In the genomic region with DNA sequence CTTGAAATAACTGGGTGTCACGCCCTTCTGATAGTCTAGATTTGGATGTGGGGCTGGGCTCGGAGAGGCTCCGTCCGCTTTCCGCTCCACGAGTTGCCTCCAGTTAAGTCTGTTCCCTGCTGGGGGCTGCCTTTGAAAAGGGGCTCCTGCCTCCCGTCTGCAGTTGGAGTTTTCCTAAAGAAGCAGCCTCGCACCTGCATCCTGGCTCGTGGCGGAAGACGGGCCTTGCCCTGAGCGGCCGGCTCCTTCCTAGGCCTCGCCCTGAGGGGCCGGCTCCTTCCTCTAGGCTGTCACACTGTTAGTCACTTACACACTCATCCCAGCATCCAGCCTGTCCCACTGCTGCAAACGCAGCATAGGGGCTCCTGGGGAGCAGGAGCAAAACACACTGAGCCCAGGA, we compare ENCODE assay signal across 21 cellular contexts.
DNase-seq lines count a peak whose midpoint lies in the region; ATAC-seq, FAIRE-seq and TF ChIP-seq lines count a peak whose summit lies in the region.
"Had no signal": no experiment of that assay in that cellular context is flagged by ENCODE, and none has a peak within 500 bp of the region (broad histone marks: within the 10 kb centered on the region; RNA-seq: fewer than 3 reads in every experiment).

No MANE protein-coding gene starts in this region.

- H3T11ph ChIP-seq in H9 (ENCODE audit: low read length): no peak overlapping the region

- no peak for TF ChIP-seq POLR2A in H1 (IDR thresholded peaks at IDR 0.05; ENCODE audit: control extremely low read depth in 1 of 2, low read depth in 2 of 2, low read length in 2 of 2)

- TF ChIP-seq EP300 in H1 (IDR thresholded peaks at IDR 0.05; ENCODE audit: borderline replicate concordance in 1 of 2, low read depth in 2 of 2, low read length in 2 of 2): no peak

- no peak for ATAC-seq in stimulated activated naive CD8-positive, alpha-beta T cell treated with anti-CD3 and anti-CD28 coated beads, Interleukin-15, amount 100 ng/mL, for 72 hours
- ATAC-seq in GM18502 (IDR thresholded peaks at IDR 0.05; ENCODE audit: poor library complexity, unreplicated experiment): no peak
- ATAC-seq: HepG2 had no signal

- no peak overlapping the region for H3K23ac ChIP-seq in H9 (ENCODE audit: insufficient read length, low read depth, low read length)
- no peak overlapping the region for H3K23ac ChIP-seq in H1 (ENCODE audit: insufficient read length)
- no peak overlapping the region for H3K23ac ChIP-seq in mesendoderm (ENCODE audit: low read length)

- H3K4me3 ChIP-seq in H1 (ENCODE audit: extremely low read depth in 1 of 4, insufficient read depth in 2 of 4, low read depth in 3 of 4, low read length in 4 of 4): no peak overlapping the region
- no peak overlapping the region for H3K4me3 ChIP-seq in mesendoderm (ENCODE audit: low read length)

- no peaks in the 10 kb centered on the region for H3K9me3 Mint-ChIP-seq in H9
- peaks cover 0 to 7% of the 10 kb centered on the region in 2 donors for H3K9me3 Mint-ChIP-seq in stimulated activated naive CD8-positive, alpha-beta T cell treated with anti-CD3 and anti-CD28 coated beads, Interleukin-15, amount 100 ng/mL, for 72 hours
- H3K9me3 Mint-ChIP-seq: CD4-positive, CD25-positive, alpha-beta regulatory T cell; CD8-positive, alpha-beta memory T cell had no signal

- peak overlapping the region in 1 of 3 experiments; percentile 38; a peak in 1 of 7 replicates for H3K27ac Mint-ChIP-seq in H9
- no peak overlapping the region for H3K27ac Mint-ChIP-seq in stimulated activated naive CD8-positive, alpha-beta T cell treated with anti-CD3 and anti-CD28 coated beads, Interleukin-15, amount 100 ng/mL, for 72 hours
- H3K27ac Mint-ChIP-seq: CD4-positive, CD25-positive, alpha-beta regulatory T cell; CD8-positive, alpha-beta memory T cell; IgD-negative memory B cell had no signal

- H3K14ac ChIP-seq in H9 (ENCODE audit: insufficient read depth, low read length) (no peak overlapping the region), H1 (ENCODE audit: insufficient read length) (no peak overlapping the region)

- 0 out of 2 replicates have a peak, but pooled peaks cover 4% of the 10 kb centered on the region for H3K4me1 ChIP-seq in H9 (ENCODE audit: insufficient read depth, low read length)
- H3K4me1 ChIP-seq in H1 (replicated peaks in 1 of 4; ENCODE audit: control insufficient read depth in 3 of 4, insufficient read depth in 4 of 4, low read length in 3 of 4): 0 out of 7 replicates have a peak, but pooled peaks cover 0 to 3% (median 0%) of the 10 kb centered on the region in 4 experiments
- no peaks in the 10 kb centered on the region for H3K4me1 ChIP-seq in mesendoderm (ENCODE audit: control insufficient read depth, low read depth, low read length)
- H3K4me1 ChIP-seq: BE2C had no signal

- H2BK5ac ChIP-seq in H9 (ENCODE audit: insufficient read length, low read length): no peak overlapping the region
- H2BK5ac ChIP-seq in H1 (ENCODE audit: low read depth, low read length): no peak overlapping the region
- no peak overlapping the region for H2BK5ac ChIP-seq in mesendoderm (ENCODE audit: low read length)

- no peak overlapping the region for H2BK15ac ChIP-seq in H9 (ENCODE audit: low read depth, low read length)
- no peak overlapping the region for H2BK15ac ChIP-seq in H1 (ENCODE audit: low read length)
- no peak overlapping the region for H2BK15ac ChIP-seq in mesendoderm (replicated peaks; ENCODE audit: low read depth)

- H3K36me3 Mint-ChIP-seq in H9 (ENCODE audit: insufficient read depth in 1 of 3, low read depth in 3 of 3): no peaks in the 10 kb centered on the region
- H3K36me3 Mint-ChIP-seq: CD4-positive, CD25-positive, alpha-beta regulatory T cell; CD8-positive, alpha-beta memory T cell; IgD-negative memory B cell had no signal

- H2AFZ ChIP-seq in H9 (ENCODE audit: low read length): no peak overlapping the region
- H2AFZ ChIP-seq in H1 (ENCODE audit: low read length): no peak overlapping the region

- CTCF ChIA-PET in H1 (lab: Charles Lee; ENCODE audit: partially characterized antibody): interaction anchor here (1.0 kb wide), 1 partner anchor 711 kb away, joined by 3 read pairs; no protein-coding TSS in a partner anchor

- H3K27me3 ChIP-seq in H9 (ENCODE audit: insufficient read depth, low read length) (no peaks in the 10 kb centered on the region), H1 (replicated peaks in 1 of 4; ENCODE audit: control insufficient read depth in 3 of 4, extremely low read depth in 1 of 4, insufficient read depth in 3 of 4, low read length in 3 of 4) (no peaks in the 10 kb centered on the region), mesendoderm (ENCODE audit: insufficient read depth, low read length, poor library complexity) (no peaks in the 10 kb centered on the region)
- H3K27me3 ChIP-seq: BE2C had no signal

- WGBS in H9 (ENCODE audit: extremely low coverage, insufficient read length, low lambda C conversion rate): no CpG with 5 or more reads among the region's 16 CpGs
- WGBS in H1 (ENCODE audit: extremely low coverage in 1 of 2, insufficient coverage in 1 of 2, insufficient read length in 1 of 2, insufficient replicate concordance in 2 of 2, low coverage in 1 of 2, low lambda C conversion rate in 2 of 2, missing lambda C conversion rate in 1 of 2), 2 experiments: 61% methylated on average over 12 of the region's 16 CpGs; no CpG with 5 or more reads in 1 of the 2 experiments
- no CpG with 5 or more reads among the region's 16 CpGs for WGBS in mesendoderm (ENCODE audit: extremely low coverage, insufficient coverage, low lambda C conversion rate)

- peaks cover 2 to 3% of the 10 kb centered on the region in 2 experiments for H3K4me1 Mint-ChIP-seq in H9
- no peaks in the 10 kb centered on the region for H3K4me1 Mint-ChIP-seq in stimulated activated naive CD8-positive, alpha-beta T cell treated with anti-CD3 and anti-CD28 coated beads, Interleukin-15, amount 100 ng/mL, for 72 hours
- H3K4me1 Mint-ChIP-seq: CD4-positive, CD25-positive, alpha-beta regulatory T cell; CD8-positive, alpha-beta memory T cell; IgD-negative memory B cell had no signal

- no peak overlapping the region for H3K18ac ChIP-seq in H9 (ENCODE audit: insufficient read length, low read depth, low read length)
- no peak overlapping the region for H3K18ac ChIP-seq in H1 (ENCODE audit: extremely low read depth, low read length)
- H3K18ac ChIP-seq in mesendoderm (ENCODE audit: low read length): no peak overlapping the region

- H4K20me1 ChIP-seq in H9 (ENCODE audit: control insufficient read depth, insufficient read depth, insufficient read length) (no peaks in the 10 kb centered on the region), H1 (replicated peaks in 1 of 2; ENCODE audit: control insufficient read depth in 1 of 2, insufficient read depth in 2 of 2, low read length in 2 of 2) (peaks cover 0 to 7% of the 10 kb centered on the region in 2 experiments)

- H3K79me1 ChIP-seq in H9 (ENCODE audit: insufficient read depth, low read depth, low read length, poor library complexity, severe bottlenecking): no peaks in the 10 kb centered on the region
- H3K79me1 ChIP-seq in H1 (ENCODE audit: low read depth, low read length): no peaks in the 10 kb centered on the region
- H3K79me1 ChIP-seq in mesendoderm (ENCODE audit: low read length): no peaks in the 10 kb centered on the region

- H2BK120ac ChIP-seq in H9 (ENCODE audit: low read depth, low read length, poor library complexity, severe bottlenecking) (no peak overlapping the region), H1 (replicated peaks; ENCODE audit: low read depth, low read length) (no peak overlapping the region), mesendoderm (ENCODE audit: low read depth, low read length) (no peak overlapping the region)

- peak; percentile 69 for DNase-seq in H9
- DNase-seq in H1 (ENCODE audit: low read depth in 1 of 2, low spot score in 2 of 2): no peak
- peak; percentile 35 for DNase-seq in mesendoderm
- DNase-seq in stimulated activated naive CD8-positive, alpha-beta T cell treated with anti-CD3 and anti-CD28 coated beads, Interleukin-15, amount 100 ng/mL, for 72 hours: no peak
- no peak for DNase-seq in D341Med (ENCODE audit: low spot score)
- DNase-seq in NCI-H446 (lab: John Stamatoyannopoulos, UW): no peak
- DNase-seq: ACHN; BE2C; C1 segment of cervical spinal cord; CD4-positive, CD25-positive, alpha-beta regulatory T cell; CD8-positive, alpha-beta memory T cell; COR-L47; GDM1; KBM-7 had no signal

- no peak overlapping the region for H3K56ac ChIP-seq in H9 (ENCODE audit: insufficient read length, low read depth, low read length)
- H3K56ac ChIP-seq in H1 (replicated peaks; ENCODE audit: insufficient read length, low read depth, low read length): no peak overlapping the region
- H3K56ac ChIP-seq in mesendoderm (ENCODE audit: low read length): no peak overlapping the region

- H3K27ac ChIP-seq in H9 (ENCODE audit: insufficient read length, low read depth, low read length): no peak overlapping the region
- no peak overlapping the region for H3K27ac ChIP-seq in H1 (ENCODE audit: low read depth, low read length)
- no peak overlapping the region for H3K27ac ChIP-seq in mesendoderm (ENCODE audit: low read depth, low read length)

- H2BK12ac ChIP-seq in H9 (ENCODE audit: insufficient read length, low read depth, low read length): no peak overlapping the region
- no peak overlapping the region for H2BK12ac ChIP-seq in H1 (ENCODE audit: low read depth, low read length)

- no peak for TF ChIP-seq RAD21 in H1 (IDR thresholded peaks at IDR 0.05 in 1 of 2, conservative IDR thresholded peaks at IDR 0.05 in 1 of 2; ENCODE audit: low read depth in 2 of 2, low read length in 2 of 2)

- H3K4ac ChIP-seq in H9 (ENCODE audit: low read depth, low read length) (no peak overlapping the region), H1 (replicated peaks; ENCODE audit: insufficient read length, low read depth, low read length) (no peak overlapping the region), mesendoderm (ENCODE audit: low read depth, low read length) (no peak overlapping the region)

- H3K36me3 ChIP-seq in H1 (ENCODE audit: control insufficient read depth in 2 of 4, insufficient read depth in 4 of 4, low read length in 3 of 4): no peaks in the 10 kb centered on the region; a peak in 1 of 8 replicates
- no peaks in the 10 kb centered on the region for H3K36me3 ChIP-seq in mesendoderm (ENCODE audit: control insufficient read depth, insufficient read depth, low read length)
- H3K36me3 ChIP-seq: BE2C had no signal

- H3K23me2 ChIP-seq in H9 (ENCODE audit: insufficient read length, low read depth, low read length, poor library complexity, severe bottlenecking) (no peaks in the 10 kb centered on the region), H1 (ENCODE audit: low read depth, low read length) (peaks cover 8% of the 10 kb centered on the region)

- H2BK20ac ChIP-seq in H9 (ENCODE audit: low read depth, low read length, poor library complexity, severe bottlenecking) (no peak overlapping the region), H1 (ENCODE audit: low read length) (no peak overlapping the region)

- no peak overlapping the region for H4K8ac ChIP-seq in H9 (replicated peaks; ENCODE audit: insufficient read length, low read depth, low read length)
- H4K8ac ChIP-seq in H1 (ENCODE audit: extremely low read depth, insufficient read depth, low read length): no peak overlapping the region
- no peak overlapping the region for H4K8ac ChIP-seq in mesendoderm (ENCODE audit: low read depth, low read length)

- no peak overlapping the region for H4K5ac ChIP-seq in H9 (ENCODE audit: insufficient read length, low read depth, low read length)
- H4K5ac ChIP-seq in H1 (ENCODE audit: insufficient read length, low read depth, low read length): no peak overlapping the region
- H4K5ac ChIP-seq in mesendoderm (ENCODE audit: low read length): no peak overlapping the region

- no peaks in the 10 kb centered on the region for H3K79me2 ChIP-seq in H9 (ENCODE audit: insufficient read depth, low read length)
- H3K79me2 ChIP-seq in H1 (ENCODE audit: control insufficient read depth in 1 of 2, insufficient read depth in 2 of 2, low read length in 2 of 2): no peaks in the 10 kb centered on the region
- no peaks in the 10 kb centered on the region for H3K79me2 ChIP-seq in mesendoderm (ENCODE audit: control insufficient read depth, insufficient read depth, low read length)

- H2AK5ac ChIP-seq in H9 (ENCODE audit: insufficient read length, low read length) (no peak overlapping the region), H1 (ENCODE audit: low read depth, low read length) (no peak overlapping the region), mesendoderm (ENCODE audit: low read length) (no peak overlapping the region)

- FAIRE-seq in H1 (lab: Jason Lieb, UNC): no peak
- FAIRE-seq: A204.1, D721Med, GM12892, H54, HepG2 had no signal

- H3K9me3 ChIP-seq in H9 (ENCODE audit: control insufficient read depth, low read depth, low read length): no peaks in the 10 kb centered on the region
- H3K9me3 ChIP-seq in H1 (ENCODE audit: insufficient read depth in 2 of 2, low read depth in 1 of 2, low read length in 1 of 2): peaks cover 0 to 4% of the 10 kb centered on the region in 2 experiments; a peak in 1 of 4 replicates
- H3K9me3 ChIP-seq: BE2C had no signal

- H3K27me3 Mint-ChIP-seq in H9 (ENCODE audit: low read depth): peaks cover 4% of the 10 kb centered on the region; the same call in 1 of the 2 replicates
- H3K27me3 Mint-ChIP-seq in stimulated activated naive CD8-positive, alpha-beta T cell treated with anti-CD3 and anti-CD28 coated beads, Interleukin-15, amount 100 ng/mL, for 72 hours: peaks cover 14% of the 10 kb centered on the region
- H3K27me3 Mint-ChIP-seq: CD4-positive, CD25-positive, alpha-beta regulatory T cell; IgD-negative memory B cell had no signal

- H3K4me2 ChIP-seq in H9 (ENCODE audit: insufficient read depth, insufficient read length, low read length) (no peak overlapping the region), H1 (ENCODE audit: insufficient read depth in 1 of 2, low read depth in 2 of 2, low read length in 2 of 2) (no peak overlapping the region), mesendoderm (ENCODE audit: low read length) (no peak overlapping the region)

- no peak overlapping the region for H3K4me3 Mint-ChIP-seq in H9
- no peak overlapping the region for H3K4me3 Mint-ChIP-seq in stimulated activated naive CD8-positive, alpha-beta T cell treated with anti-CD3 and anti-CD28 coated beads, Interleukin-15, amount 100 ng/mL, for 72 hours
- H3K4me3 Mint-ChIP-seq: CD4-positive, CD25-positive, alpha-beta regulatory T cell; CD8-positive, alpha-beta memory T cell; IgD-negative memory B cell had no signal

- POLR2A ChIA-PET in H1 (lab: Charles Lee; ENCODE audit: partially characterized antibody): no interaction called here

- H3K9ac ChIP-seq in H9 (ENCODE audit: extremely low read depth, insufficient read length, low read length) (no peak overlapping the region), H1 (replicated peaks in 1 of 4; ENCODE audit: extremely low read depth in 1 of 4, low read depth in 3 of 4, low read length in 3 of 4) (no peak overlapping the region), mesendoderm (ENCODE audit: low read length) (no peak overlapping the region)

- no peak overlapping the region for H4K91ac ChIP-seq in H9 (ENCODE audit: insufficient read length, low read depth, low read length)
- H4K91ac ChIP-seq in H1 (replicated peaks; ENCODE audit: insufficient read length, low read length): no peak overlapping the region

- TF ChIP-seq CTCF in H9 (conservative IDR thresholded peaks at IDR 0.05) (no peak), H1 (IDR thresholded peaks at IDR 0.05; ENCODE audit: control extremely low read depth in 1 of 3, insufficient read depth in 1 of 3, low read depth in 1 of 3, low read length in 3 of 3) (no peak)

Comparison
In these comparisons a context has a peak if more than half of its experiments do, and no peak if none do; other contexts are left out.
1. DNase-seq: peak in H9 (single experiment) and mesendoderm (single experiment); none in H1 (0 of 2), stimulated activated naive CD8-positive, alpha-beta T cell treated with anti-CD3 and anti-CD28 coated beads, Interleukin-15, amount 100 ng/mL, for 72 hours (0 of 2), D341Med (single experiment) and NCI-H446 (0 of 2).